Comparison of ENCODE assay signal across 14 cellular contexts in the genomic region with DNA sequence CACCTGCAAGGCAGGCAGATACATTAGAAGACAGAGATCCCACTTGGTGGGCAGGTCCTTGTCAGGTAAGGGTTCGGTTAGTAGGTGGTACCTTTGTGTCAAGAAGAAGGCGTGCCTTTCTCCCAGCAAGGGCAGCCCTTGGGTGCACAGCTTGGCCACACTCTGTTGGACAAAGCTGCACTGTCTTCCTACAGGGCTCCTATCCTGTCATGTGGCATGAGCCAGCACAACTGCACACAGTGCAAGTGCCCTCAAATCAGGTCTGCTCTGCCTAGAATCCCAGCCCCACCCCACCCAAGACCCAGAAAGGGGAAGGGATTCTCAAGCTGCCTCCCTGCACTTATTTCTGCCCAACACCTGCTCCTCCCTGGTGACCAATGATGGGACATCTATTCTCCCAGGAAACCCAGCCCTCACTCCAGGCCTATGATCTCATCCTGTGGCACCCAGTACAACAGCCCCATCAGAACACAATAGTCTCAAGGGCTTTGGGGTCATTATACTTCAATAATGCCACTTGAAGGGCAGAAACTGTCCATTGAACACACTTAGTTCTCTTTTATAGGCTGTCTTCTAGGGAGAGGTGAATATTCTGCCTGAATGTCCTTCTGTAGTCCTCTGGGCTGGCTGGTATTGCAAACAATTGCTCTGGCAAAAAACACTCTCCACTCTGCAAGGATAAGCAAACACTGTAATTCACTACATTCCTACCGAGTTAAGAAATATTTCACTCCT. TPM values are rescaled to one million over a fixed set of nuclear protein-coding genes. Genes with fewer than 3 reads are reported as not detected.
A peak's percentile ranks its signal among the peaks of the same experiment; 100 is the strongest.
DNase-seq lines count a peak whose midpoint lies in the region; ATAC-seq and TF ChIP-seq lines count a peak whose summit lies in the region.
"Had no signal": no experiment of that assay in that cellular context is flagged by ENCODE, and none has a peak within 500 bp of the region (broad histone marks: within the 10 kb centered on the region; RNA-seq: fewer than 3 reads in every experiment).

No MANE protein-coding gene starts in this region.

- H3K9me2 ChIP-seq in GM23338 (ENCODE audit: insufficient read depth) = peaks cover 7% of the 10 kb centered on the region; the same call in 1 of the 2 replicates

- H3K27me3 Mint-ChIP-seq in GM23338 (ENCODE audit: insufficient read depth, low read depth, poor library complexity) (peaks cover 6% of the 10 kb centered on the region), neural progenitor cell (ENCODE audit: insufficient read depth, low read depth) (peaks cover 4% of the 10 kb centered on the region)

- H3K4me3 ChIP-seq in GM23338 = no peak overlapping the region
- H3K4me3 ChIP-seq in choroid plexus epithelial cell (ENCODE audit: low read depth, low read length) = no peak overlapping the region
- H3K4me3 ChIP-seq in neural progenitor cell = no peak overlapping the region
- H3K4me3 ChIP-seq in HAP-1 = no peak overlapping the region
- H3K4me3 ChIP-seq: BLaER1 treated with 17β-estradiol and CSF1 and Interleukin-3, amounts not matched to agents 10 nM and 100 nM; SJCRH30 had no signal

- H3K4me1 Mint-ChIP-seq in GM23338 = peaks cover 41% of the 10 kb centered on the region
- H3K4me1 Mint-ChIP-seq in neural progenitor cell = peaks cover 18% of the 10 kb centered on the region
- H3K4me1 Mint-ChIP-seq: memory B cell had no signal

- no peak overlapping the region for H3K9ac ChIP-seq in neural progenitor cell
- H3K9ac ChIP-seq: BLaER1 treated with 17β-estradiol and CSF1 and Interleukin-3, amounts not matched to agents 10 nM and 100 nM had no signal

- in situ Hi-C loops in HAP-1 (cut with MboI; ENCODE audit: low sequenced_read_pairs) = no loop called here

- DNase-seq in GM23338 (ENCODE audit: low spot score) (no peak), NCI-H2227 (lab: John Stamatoyannopoulos, UW; ENCODE audit: unreplicated experiment) (peak; percentile 58), choroid plexus epithelial cell (ENCODE audit: low read depth) (peak; percentile 8), neural progenitor cell (ENCODE audit: low spot score) (no peak), activated gamma-delta T cell (lab: John Stamatoyannopoulos, UW) (no peak), cerebellar cortex (ENCODE audit: low spot score) (no peak), HAP-1 (ENCODE audit: low spot score in 2 of 2) (no peak)
- DNase-seq: amniotic stem cell; effector memory CD4-positive, alpha-beta T cell had no signal

- H3K27ac Mint-ChIP-seq in GM23338 = peak overlapping the region; percentile 84; the same call in 1 of the 2 replicates
- H3K27ac Mint-ChIP-seq in neural progenitor cell = no peak overlapping the region
- H3K27ac Mint-ChIP-seq: memory B cell; stimulated activated memory B cell treated with anti-CD40 and anti-IgM and Interleukin-4, amounts not matched to agents 10 μg/mL and 1 μg/mL and 100 μg/mL, for 72 hours had no signal

- H3K36me3 ChIP-seq in GM23338 (ENCODE audit: insufficient read depth) = no peaks in the 10 kb centered on the region
- H3K36me3 ChIP-seq in neural progenitor cell = no peaks in the 10 kb centered on the region
- no peaks in the 10 kb centered on the region for H3K36me3 ChIP-seq in HAP-1 (replicated peaks)
- H3K36me3 ChIP-seq: BLaER1 treated with 17β-estradiol and CSF1 and Interleukin-3, amounts not matched to agents 10 nM and 100 nM; SJCRH30 had no signal

- TF ChIP-seq CTCF in GM23338 (conservative IDR thresholded peaks at IDR 0.05; ENCODE audit: low read depth in 2 of 2) = no peak
- TF ChIP-seq CTCF in choroid plexus epithelial cell (conservative IDR thresholded peaks at IDR 0.05; ENCODE audit: low read depth, low read length) = no peak
- TF ChIP-seq CTCF in neural progenitor cell (IDR thresholded peaks at IDR 0.05) = no peak

- ATAC-seq in GM23338 (no peak), GM18511 (IDR thresholded peaks at IDR 0.05; ENCODE audit: unreplicated experiment) (no peak)

- H3K36me3 Mint-ChIP-seq in GM23338 (ENCODE audit: low read depth) (peaks cover 18% of the 10 kb centered on the region), neural progenitor cell (no peaks in the 10 kb centered on the region)
- H3K36me3 Mint-ChIP-seq: memory B cell; stimulated activated memory B cell treated with anti-CD40 and anti-IgM and Interleukin-4, amounts not matched to agents 10 μg/mL and 1 μg/mL and 100 μg/mL, for 72 hours had no signal

- peaks cover 19% of the 10 kb centered on the region for H3K9me3 Mint-ChIP-seq in GM23338
- H3K9me3 Mint-ChIP-seq in neural progenitor cell = no peaks in the 10 kb centered on the region
- H3K9me3 Mint-ChIP-seq: memory B cell; stimulated activated memory B cell treated with anti-CD40 and anti-IgM and Interleukin-4, amounts not matched to agents 10 μg/mL and 1 μg/mL and 100 μg/mL, for 72 hours had no signal

- no peaks in the 10 kb centered on the region for H4K20me1 ChIP-seq in GM23338 (replicated peaks; ENCODE audit: insufficient read depth)
- H4K20me1 ChIP-seq in neural progenitor cell (ENCODE audit: low read depth) = no peaks in the 10 kb centered on the region
- H4K20me1 ChIP-seq: BLaER1 treated with 17β-estradiol and CSF1 and Interleukin-3, amounts not matched to agents 10 nM and 100 nM had no signal

- no peak overlapping the region for H3K27ac ChIP-seq in GM23338 (ENCODE audit: low read depth)
- no peak overlapping the region for H3K27ac ChIP-seq in neural progenitor cell
- H3K27ac ChIP-seq: BLaER1 treated with 17β-estradiol and CSF1 and Interleukin-3, amounts not matched to agents 10 nM and 100 nM; SJCRH30 had no signal

- H3K79me2 ChIP-seq in GM23338 (replicated peaks; ENCODE audit: insufficient read depth) (no peaks in the 10 kb centered on the region), neural progenitor cell (ENCODE audit: low read depth) (no peaks in the 10 kb centered on the region)

- H3K4me1 ChIP-seq in GM23338 (ENCODE audit: insufficient read depth) (peaks cover 28% of the 10 kb centered on the region), neural progenitor cell (peaks cover 19% of the 10 kb centered on the region), HAP-1 (no peaks in the 10 kb centered on the region)

- no peak overlapping the region for H3K4me2 ChIP-seq in GM23338
- H3K4me2 ChIP-seq in neural progenitor cell = no peak overlapping the region

- H3K27me3 ChIP-seq in GM23338 (ENCODE audit: insufficient read depth) = no peaks in the 10 kb centered on the region
- no peaks in the 10 kb centered on the region for H3K27me3 ChIP-seq in neural progenitor cell
- no peaks in the 10 kb centered on the region for H3K27me3 ChIP-seq in HAP-1 (ENCODE audit: low read depth)
- H3K27me3 ChIP-seq: BLaER1 treated with 17β-estradiol and CSF1 and Interleukin-3, amounts not matched to agents 10 nM and 100 nM; SJCRH30 had no signal

- H2AFZ ChIP-seq in GM23338 = no peak overlapping the region
- peak overlapping the region; percentile 91 for H2AFZ ChIP-seq in neural progenitor cell (replicated peaks)

- H3K9me3 ChIP-seq in neural progenitor cell (ENCODE audit: low read depth) (no peaks in the 10 kb centered on the region), HAP-1 (no peaks in the 10 kb centered on the region)
- H3K9me3 ChIP-seq: BLaER1 treated with 17β-estradiol and CSF1 and Interleukin-3, amounts not matched to agents 10 nM and 100 nM; SJCRH30 had no signal

- H3F3A ChIP-seq in GM23338 (replicated peaks; ENCODE audit: low read depth) = peaks cover 11% of the 10 kb centered on the region
- H3F3A ChIP-seq in neural progenitor cell (ENCODE audit: low read depth) = no peaks in the 10 kb centered on the region

- H3K4me3 Mint-ChIP-seq in GM23338 (no peak overlapping the region), neural progenitor cell (no peak overlapping the region)
- H3K4me3 Mint-ChIP-seq: memory B cell; stimulated activated memory B cell treated with anti-CD40 and anti-IgM and Interleukin-4, amounts not matched to agents 10 μg/mL and 1 μg/mL and 100 μg/mL, for 72 hours had no signal

TF ChIP-seq in GM23338, 12 proteins besides CTCF, POLR2A, EP300 and RAD21:
- TF ChIP-seq ZNF114 (CRISPR knock-in tag; IDR thresholded peaks at IDR 0.05) (no peak), EZH2 (IDR thresholded peaks at IDR 0.05; ENCODE audit: low read depth, unreplicated experiment) (no peak), STAT1 (IDR thresholded peaks at IDR 0.05; ENCODE audit: unreplicated experiment) (no peak), CREB1 (CRISPR knock-in tag; IDR thresholded peaks at IDR 0.05; ENCODE audit: low read depth) (no peak), ZNF331 (CRISPR knock-in tag; IDR thresholded peaks at IDR 0.05; ENCODE audit: low read depth) (no peak), NANOG (IDR thresholded peaks at IDR 0.05; ENCODE audit: borderline replicate concordance) (no peak)

RNA-seq across cellular contexts. Expression of a gene that starts 43.0 kb away (rescaled TPM):
- total RNA-seq in GM23338 (2014; rRNA removed; shearing (Covaris generic)) = 32.9 and 37.8 TPM in 2 replicates
- 7.3 and 8.3 TPM in 2 replicates for polyA plus RNA-seq in GM23338 (2016; fragmentation: Nextera tagmentation; extraction: Ambion mirVana)
- 24.0 and 33.7 TPM in 2 replicates for total RNA-seq in neural progenitor cell (ENCODE audit: low replicate concordance)

RNA-seq across cellular contexts. Expression of a gene that starts 43.7 kb away (rescaled TPM):
- not detected in 2 replicates for total RNA-seq in GM23338 (2014; rRNA removed; shearing (Covaris generic))
- polyA plus RNA-seq in GM23338 (2016; fragmentation: Nextera tagmentation; extraction: Ambion mirVana) = not detected in 2 replicates
- total RNA-seq in neural progenitor cell (ENCODE audit: low replicate concordance) = 0.71 and 1.5 TPM in 2 replicates
- total RNA-seq: SJCRH30 had no signal

Comparison
In these comparisons a context has a peak if more than half of its experiments do, and no peak if none do; other contexts are left out.
1. DNase-seq: peak in NCI-H2227 (single experiment) and choroid plexus epithelial cell (single experiment); none in GM23338 (single experiment), neural progenitor cell (single experiment), activated gamma-delta T cell (single experiment), cerebellar cortex (single experiment) and HAP-1 (0 of 2).